16 cellular contexts compared by ENCODE assay signal in the genomic region with DNA sequence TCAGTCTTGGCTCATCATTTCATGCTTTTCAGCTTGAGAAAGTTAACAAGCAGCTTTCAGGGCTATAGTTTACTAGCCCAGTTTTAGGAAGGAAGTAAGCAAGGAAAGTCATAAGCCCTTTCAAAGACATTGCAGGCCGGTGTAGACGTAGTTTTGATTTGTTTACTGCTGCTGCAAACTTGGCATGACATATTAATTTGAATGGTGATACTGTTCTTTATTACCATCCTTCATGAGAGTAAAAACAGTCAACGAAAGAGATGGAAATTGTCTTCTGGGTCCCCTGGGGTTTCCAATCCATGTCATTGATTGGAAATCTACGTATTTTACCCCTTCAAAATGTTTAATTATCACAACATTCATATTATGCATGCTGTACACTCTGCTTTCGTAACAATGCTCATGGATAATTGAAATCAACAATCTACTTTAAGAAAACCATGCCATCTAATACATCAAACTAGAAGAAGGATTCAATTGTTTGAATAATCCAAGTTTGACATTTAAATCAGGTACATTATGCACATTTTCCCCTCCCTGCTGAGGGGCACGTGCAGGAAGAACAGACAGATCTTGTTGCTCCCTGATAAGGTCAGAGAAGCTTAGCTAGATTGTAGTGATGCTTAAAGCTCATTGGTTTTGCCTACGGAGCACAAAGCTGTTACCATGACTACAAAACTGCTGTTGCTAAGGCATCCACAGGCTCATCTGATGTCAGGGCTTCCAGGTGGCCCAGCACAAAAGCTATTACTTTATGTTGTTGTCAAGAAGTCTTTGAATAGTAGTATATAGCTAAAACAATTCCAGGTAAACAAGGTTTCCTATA.
DNase-seq lines count a peak whose midpoint lies in the region; ATAC-seq and TF ChIP-seq lines count a peak whose summit lies in the region.
"Had no signal": no experiment of that assay in that cellular context is flagged by ENCODE, and none has a peak within 500 bp of the region (broad histone marks: within the 10 kb centered on the region; RNA-seq: fewer than 3 reads in every experiment).

No MANE protein-coding gene starts in this region.

- H3K27me3 Mint-ChIP-seq in mesothelial cell of epicardium (ENCODE audit: low read depth), result no peaks in the 10 kb centered on the region
- H3K27me3 Mint-ChIP-seq in activated naive CD8-positive, alpha-beta T cell treated with anti-CD3 and anti-CD28 coated beads, Interleukin-2, amount 50 U/mL, for 24 hours, result peaks cover 4% of the 10 kb centered on the region

- TF ChIP-seq CTCF in mesothelial cell of epicardium (IDR thresholded peaks at IDR 0.05; ENCODE audit: unreplicated experiment), result no peak

- no peak overlapping the region for H3K27ac Mint-ChIP-seq in mesothelial cell of epicardium
- no peak overlapping the region for H3K27ac Mint-ChIP-seq in activated naive CD8-positive, alpha-beta T cell treated with anti-CD3 and anti-CD28 coated beads, Interleukin-2, amount 50 U/mL, for 24 hours
- H3K27ac Mint-ChIP-seq: activated CD4-positive, alpha-beta T cell treated with anti-CD3 and anti-CD28 coated beads for 36 hours; nephron had no signal

- no peaks in the 10 kb centered on the region for H3K36me3 ChIP-seq in iPS DF 6.9 (ENCODE audit: control insufficient read depth, insufficient read depth, low read length)
- H3K36me3 ChIP-seq: BE2C, left lung had no signal

- no peaks in the 10 kb centered on the region for H3K9me3 ChIP-seq in iPS DF 6.9 (ENCODE audit: control insufficient read depth, insufficient read depth, low read length)
- H3K9me3 ChIP-seq: BE2C, left lung had no signal

- H3K4me1 ChIP-seq in iPS DF 6.9 (ENCODE audit: control insufficient read depth, insufficient read depth, low read length), result no peaks in the 10 kb centered on the region
- H3K4me1 ChIP-seq: BE2C, left lung had no signal

- H3K36me3 Mint-ChIP-seq in mesothelial cell of epicardium, result no peaks in the 10 kb centered on the region
- H3K36me3 Mint-ChIP-seq in activated naive CD8-positive, alpha-beta T cell treated with anti-CD3 and anti-CD28 coated beads, Interleukin-2, amount 50 U/mL, for 24 hours (ENCODE audit: low read depth), result no peaks in the 10 kb centered on the region

- no peaks in the 10 kb centered on the region for H3K27me3 ChIP-seq in iPS DF 6.9 (ENCODE audit: control insufficient read depth, insufficient read depth, low read length)
- H3K27me3 ChIP-seq: BE2C, left lung had no signal

- peaks cover 16% of the 10 kb centered on the region for H3K4me1 Mint-ChIP-seq in mesothelial cell of epicardium
- no peaks in the 10 kb centered on the region for H3K4me1 Mint-ChIP-seq in activated naive CD8-positive, alpha-beta T cell treated with anti-CD3 and anti-CD28 coated beads, Interleukin-2, amount 50 U/mL, for 24 hours
- H3K4me1 Mint-ChIP-seq: activated CD4-positive, alpha-beta T cell treated with anti-CD3 and anti-CD28 coated beads for 36 hours had no signal

- DNase-seq in DMS 273 treated with DMSO at 0.1 percent for 48 hours (lab: John Stamatoyannopoulos, UW) (peak; percentile 30), M059J (ENCODE audit: low read depth) (peak; percentile 13), NCI-H82 treated with DMSO at 0.1 percent for 48 hours (lab: John Stamatoyannopoulos, UW; ENCODE audit: unreplicated experiment) (peak; percentile 53), iPS DF 6.9 (ENCODE audit: low read depth, low spot score) (peak; percentile 11), activated T-cell treated with anti-CD3 and anti-CD28 coated beads for 4 hours (no peak), mesothelial cell of epicardium (ENCODE audit: low spot score in 2 of 2, unreplicated experiment in 2 of 2) (no peak)
- DNase-seq in stimulated activated naive CD8-positive, alpha-beta T cell treated with anti-CD3 and anti-CD28 coated beads, Interleukin-15, Interleukin-2, amounts not matched to agents 100 U/mL and 50 U/mL, for 24 hours, result no peak
- no peak for DNase-seq in activated naive CD8-positive, alpha-beta T cell treated with anti-CD3 and anti-CD28 coated beads, Interleukin-2, amount 50 U/mL, for 24 hours
- DNase-seq: activated CD4-positive, alpha-beta T cell treated with anti-CD3 and anti-CD28 coated beads for 36 hours; BE2C; effector CD4-positive, alpha-beta T cell; EL; HCEC 1CT; left lung; PC-3 had no signal

- ATAC-seq in stimulated activated naive CD8-positive, alpha-beta T cell treated with anti-CD3 and anti-CD28 coated beads, Interleukin-15, Interleukin-2, amounts not matched to agents 100 U/mL and 50 U/mL, for 24 hours, result no peak
- no peak for ATAC-seq in activated naive CD8-positive, alpha-beta T cell treated with anti-CD3 and anti-CD28 coated beads, Interleukin-2, amount 50 U/mL, for 24 hours
- ATAC-seq: activated CD4-positive, alpha-beta T cell treated with anti-CD3 and anti-CD28 coated beads for 36 hours; left lung; PC-3 had no signal

- H3K4me3 Mint-ChIP-seq in mesothelial cell of epicardium, result no peak overlapping the region
- H3K4me3 Mint-ChIP-seq in activated naive CD8-positive, alpha-beta T cell treated with anti-CD3 and anti-CD28 coated beads, Interleukin-2, amount 50 U/mL, for 24 hours, result no peak overlapping the region
- H3K4me3 Mint-ChIP-seq: activated CD4-positive, alpha-beta T cell treated with anti-CD3 and anti-CD28 coated beads for 36 hours; nephron had no signal

- no CpG with 5 or more reads among the region's 7 CpGs for WGBS in iPS DF 6.9 (ENCODE audit: insufficient coverage, insufficient read length)

- H3K4me3 ChIP-seq in iPS DF 6.9 (ENCODE audit: low read length), result no peak overlapping the region
- H3K4me3 ChIP-seq: left lung had no signal

- H3K9me3 Mint-ChIP-seq in mesothelial cell of epicardium, result no peaks in the 10 kb centered on the region
- no peaks in the 10 kb centered on the region for H3K9me3 Mint-ChIP-seq in activated naive CD8-positive, alpha-beta T cell treated with anti-CD3 and anti-CD28 coated beads, Interleukin-2, amount 50 U/mL, for 24 hours
- H3K9me3 Mint-ChIP-seq: nephron had no signal

- no peak overlapping the region for H3K27ac ChIP-seq in iPS DF 6.9 (ENCODE audit: low read length)
- H3K27ac ChIP-seq: left lung had no signal

Comparison
In these comparisons a context has a peak if more than half of its experiments do, and no peak if none do; other contexts are left out.
1. DNase-seq: peak in DMS 273 treated with DMSO at 0.1 percent for 48 hours (single experiment), M059J (single experiment), NCI-H82 treated with DMSO at 0.1 percent for 48 hours (single experiment) and iPS DF 6.9 (single experiment); none in stimulated activated naive CD8-positive, alpha-beta T cell treated with anti-CD3 and anti-CD28 coated beads, Interleukin-15, Interleukin-2, amounts not matched to agents 100 U/mL and 50 U/mL, for 24 hours (single experiment), activated T-cell treated with anti-CD3 and anti-CD28 coated beads for 4 hours (single experiment), mesothelial cell of epicardium (0 of 2) and activated naive CD8-positive, alpha-beta T cell treated with anti-CD3 and anti-CD28 coated beads, Interleukin-2, amount 50 U/mL, for 24 hours (single experiment).